In genomic region chr10:100014129-100014762, GRCh38 we compare ENCODE assay signal across 8 cellular contexts. TPM values are rescaled to one million over a fixed set of nuclear protein-coding genes. Genes with fewer than 3 reads are reported as not detected.
DNase-seq lines count a peak whose midpoint lies in the region; ATAC-seq and TF ChIP-seq lines count a peak whose summit lies in the region.

No MANE protein-coding gene starts in this region.

- H3K27me3 ChIP-seq in Caco-2 (replicated peaks; ENCODE audit: control insufficient read depth, insufficient read depth, low read length), result no peaks in the 10 kb centered on the region
- peaks cover 3% of the 10 kb centered on the region; the same call in 1 of the 2 replicates for H3K27me3 ChIP-seq in H7 (ENCODE audit: control insufficient read depth, insufficient read depth, low read length)

- H3K27ac Mint-ChIP-seq in Caco-2 (ENCODE audit: unreplicated experiment), result peak overlapping the region; percentile 9

- POLR2A ChIA-PET in Caco-2 (lab: Charles Lee), result no interaction called here
- POLR2A ChIA-PET in HEK293T (lab: Yijun Ruan, JAX), result no interaction called here

- H3K27me3 Mint-ChIP-seq in Caco-2 (ENCODE audit: insufficient read depth, unreplicated experiment), result no peaks in the 10 kb centered on the region

- no peaks in the 10 kb centered on the region for H3K36me3 Mint-ChIP-seq in Caco-2 (ENCODE audit: insufficient read depth, unreplicated experiment)

- H3K4me1 Mint-ChIP-seq in Caco-2 (ENCODE audit: low read depth, unreplicated experiment), result peaks cover 18% of the 10 kb centered on the region

- no peak for TF ChIP-seq CTCF in Caco-2 (IDR thresholded peaks at IDR 0.05; ENCODE audit: insufficient read depth in 1 of 2, low read depth in 1 of 2, low read length in 1 of 2, severe bottlenecking in 1 of 2, unreplicated experiment in 1 of 2)

- H3K36me3 ChIP-seq in Caco-2 (ENCODE audit: control insufficient read depth, insufficient read depth, low read length) (no peaks in the 10 kb centered on the region), H7 (replicated peaks; ENCODE audit: control insufficient read depth, insufficient read depth, low read length) (no peaks in the 10 kb centered on the region)

- H3K9me3 Mint-ChIP-seq in Caco-2 (ENCODE audit: unreplicated experiment), result no peaks in the 10 kb centered on the region

- ATAC-seq in GM19328 (IDR thresholded peaks at IDR 0.05; ENCODE audit: unreplicated experiment), result peak; percentile 67
- peak; percentile 45 for ATAC-seq in HG02970 (IDR thresholded peaks at IDR 0.05; ENCODE audit: low FRiP score, unreplicated experiment)

- DNase-seq in Caco-2, result no peak
- peak; percentile 33 for DNase-seq in NCI-H187 treated with DMSO at 0.1 percent for 48 hours (lab: John Stamatoyannopoulos, UW)
- DNase-seq in SKM-1 treated with dmso at 0.1 percent for 144 hours (lab: John Stamatoyannopoulos, UW; ENCODE audit: unreplicated experiment), result no peak
- DNase-seq in activated effector memory CD4-positive, alpha-beta T cell treated with anti-CD3 and anti-CD28 coated beads, Interleukin-2, amount 50 U/mL, for 16 hours, result no peak
- no peak for DNase-seq in HEK293T (ENCODE audit: extremely low spot score)
- DNase-seq in H7, result no peak

- no TSS peak for BruUV-seq in Caco-2 (replicated peaks; lab: Mats Ljungman, UMichigan)

- H3K9me3 ChIP-seq in Caco-2, result no peaks in the 10 kb centered on the region

- intact Hi-C loops in Caco-2 (cut with micrococcal nuclease; ENCODE audit: unreplicated experiment), result loop anchor here (5.0 kb wide), 1 partner anchor 37 kb away; no protein-coding TSS in a partner anchor

- CTCF ChIA-PET in Caco-2 (lab: Charles Lee), result interaction anchor here (0.8 kb wide), 1 partner anchor 30 kb away, joined by 5 read pairs; no protein-coding TSS in a partner anchor
- CTCF ChIA-PET in HEK293T (lab: Yijun Ruan, JAX), result no interaction called here

- peaks cover 28% of the 10 kb centered on the region for H3K4me1 ChIP-seq in Caco-2

- H3K4me3 ChIP-seq in Caco-2 (ENCODE audit: low read depth, low read length), result no peak overlapping the region
- H3K4me3 ChIP-seq in H7 (ENCODE audit: insufficient read depth, low read depth, low read length), result no peak overlapping the region

- H3K4me3 Mint-ChIP-seq in Caco-2 (ENCODE audit: unreplicated experiment), result no peak overlapping the region

TF ChIP-seq in HEK293T, 16 proteins besides CTCF, POLR2A, EP300 and RAD21:
- TF ChIP-seq BHLHE40 (IDR thresholded peaks at IDR 0.05; ENCODE audit: borderline replicate concordance) (no peak), FOXA1 (IDR thresholded peaks at IDR 0.05) (no peak), CTBP1 (IDR thresholded peaks at IDR 0.05; ENCODE audit: borderline replicate concordance) (no peak), L3MBTL2 (conservative IDR thresholded peaks at IDR 0.05) (no peak), LEF1 (IDR thresholded peaks at IDR 0.05; ENCODE audit: borderline replicate concordance) (no peak), ELF4 (IDR thresholded peaks at IDR 0.05) (no peak), FOXM1 (IDR thresholded peaks at IDR 0.05; ENCODE audit: borderline replicate concordance) (no peak), SP1 (IDR thresholded peaks at IDR 0.05) (no peak), SUZ12 (IDR thresholded peaks at IDR 0.05) (no peak), TARDBP (IDR thresholded peaks at IDR 0.05) (no peak), PKNOX1 (IDR thresholded peaks at IDR 0.05) (no peak), HDGF (IDR thresholded peaks at IDR 0.05; ENCODE audit: borderline replicate concordance) (no peak)
TF ChIP-seq in HEK293T: peak in this region for 0.

RNA-seq across cellular contexts. Expression of gene DNMBP, which starts 4.5 kb away (rescaled TPM):
- 30.6 and 31.0 TPM in 2 replicates for total RNA-seq in Caco-2 (2022)
- total RNA-seq in H7 (2014; rRNA removed; shearing (Covaris generic)), result 8.5 and 16.9 TPM in 2 replicates
